ENCODE assay signal across 12 cellular contexts in the genomic region with DNA sequence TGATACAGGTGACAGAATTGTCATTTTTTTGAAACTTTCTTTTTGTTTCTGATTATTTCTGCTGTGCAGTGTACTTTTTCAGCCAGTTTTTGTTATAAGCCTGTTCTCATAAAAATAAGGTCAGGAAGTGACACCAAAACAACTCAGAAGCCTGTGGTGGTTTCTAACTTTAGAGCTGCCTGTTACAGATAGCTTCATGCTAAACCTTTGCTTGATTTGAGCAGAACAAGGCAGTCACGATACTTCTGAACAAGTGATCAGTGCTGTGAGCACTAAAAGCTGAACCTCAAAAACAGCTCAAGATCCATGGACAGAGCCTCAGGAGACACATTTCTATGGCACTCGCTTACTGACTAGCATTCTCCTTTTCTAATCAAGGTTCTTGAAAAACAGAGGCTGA.
A peak's percentile ranks its signal among the peaks of the same experiment; 100 is the strongest.
DNase-seq lines count a peak whose midpoint lies in the region; ATAC-seq and TF ChIP-seq lines count a peak whose summit lies in the region.
"Had no signal": no experiment of that assay in that cellular context is flagged by ENCODE, and none has a peak within 500 bp of the region (broad histone marks: within the 10 kb centered on the region; RNA-seq: fewer than 3 reads in every experiment).

No MANE protein-coding gene starts in this region.

- peak overlapping the region; percentile 90 for H3K27ac Mint-ChIP-seq in activated naive CD4-positive, alpha-beta T cell treated with anti-CD3 and anti-CD28 coated beads, Interleukin-2, amount 10 ng/mL, durations not matched to agents 7 days and 5 days
- peak overlapping the region; percentile 95 for H3K27ac Mint-ChIP-seq in activated naive CD8-positive, alpha-beta T cell
- no peak overlapping the region for H3K27ac Mint-ChIP-seq in chondrocyte (ENCODE audit: unreplicated experiment)
- H3K27ac Mint-ChIP-seq: GM23338, nephron had no signal

- peak; percentile 42 for DNase-seq in activated naive CD4-positive, alpha-beta T cell treated with anti-CD3 and anti-CD28 coated beads, Interleukin-2, amount 10 ng/mL, durations not matched to agents 7 days and 5 days
- no peak for DNase-seq in activated naive CD4-positive, alpha-beta T cell (lab: John Stamatoyannopoulos, UW)
- DNase-seq in stimulated activated naive CD8-positive, alpha-beta T cell treated with anti-CD3 and anti-CD28 coated beads, Interleukin-15, Interleukin-2, amounts not matched to agents 100 U/mL and 50 U/mL, for 24 hours, result no peak
- DNase-seq in 8988T, result no peak
- no peak for DNase-seq in effector CD4-positive, alpha-beta T cell
- no peak for DNase-seq in chondrocyte (ENCODE audit: low spot score)
- DNase-seq: KG1 had no signal

- H3K9me3 Mint-ChIP-seq in activated naive CD4-positive, alpha-beta T cell treated with anti-CD3 and anti-CD28 coated beads, Interleukin-2, amount 10 ng/mL, durations not matched to agents 7 days and 5 days, result no peaks in the 10 kb centered on the region
- no peaks in the 10 kb centered on the region for H3K9me3 Mint-ChIP-seq in activated naive CD8-positive, alpha-beta T cell (ENCODE audit: low read depth)
- H3K9me3 Mint-ChIP-seq in chondrocyte (ENCODE audit: low read depth), result no peaks in the 10 kb centered on the region
- H3K9me3 Mint-ChIP-seq: GM23338, nephron had no signal

- peaks cover 83% of the 10 kb centered on the region for H3K4me1 Mint-ChIP-seq in activated naive CD4-positive, alpha-beta T cell treated with anti-CD3 and anti-CD28 coated beads, Interleukin-2, amount 10 ng/mL, durations not matched to agents 7 days and 5 days
- H3K4me1 Mint-ChIP-seq in activated naive CD8-positive, alpha-beta T cell (ENCODE audit: low read depth), result peaks cover 88% of the 10 kb centered on the region
- H3K4me1 Mint-ChIP-seq in chondrocyte (ENCODE audit: low read depth), result peaks cover 3% of the 10 kb centered on the region

- peak; percentile 90 for ATAC-seq in HG03066 (IDR thresholded peaks at IDR 0.05; ENCODE audit: low read depth, unreplicated experiment)
- peak; percentile 28 for ATAC-seq in stimulated activated naive CD8-positive, alpha-beta T cell treated with anti-CD3 and anti-CD28 coated beads, Interleukin-15, Interleukin-2, amounts not matched to agents 100 U/mL and 50 U/mL, for 24 hours
- ATAC-seq: GM23338, Panc1 had no signal

- peak overlapping the region; percentile 60 for H3K4me3 Mint-ChIP-seq in activated naive CD4-positive, alpha-beta T cell treated with anti-CD3 and anti-CD28 coated beads, Interleukin-2, amount 10 ng/mL, durations not matched to agents 7 days and 5 days
- peak overlapping the region; percentile 68 for H3K4me3 Mint-ChIP-seq in activated naive CD8-positive, alpha-beta T cell
- no peak overlapping the region for H3K4me3 Mint-ChIP-seq in chondrocyte (ENCODE audit: unreplicated experiment)
- H3K4me3 Mint-ChIP-seq: GM23338, nephron had no signal

- no peak for TF ChIP-seq CTCF in chondrocyte (IDR thresholded peaks at IDR 0.05)

- H3K36me3 Mint-ChIP-seq in activated naive CD4-positive, alpha-beta T cell treated with anti-CD3 and anti-CD28 coated beads, Interleukin-2, amount 10 ng/mL, durations not matched to agents 7 days and 5 days, result peaks cover 46% of the 10 kb centered on the region
- peaks cover 6% of the 10 kb centered on the region for H3K36me3 Mint-ChIP-seq in activated naive CD8-positive, alpha-beta T cell
- H3K36me3 Mint-ChIP-seq in chondrocyte (ENCODE audit: low read depth), result no peaks in the 10 kb centered on the region

- no peaks in the 10 kb centered on the region for H3K27me3 Mint-ChIP-seq in activated naive CD4-positive, alpha-beta T cell treated with anti-CD3 and anti-CD28 coated beads, Interleukin-2, amount 10 ng/mL, durations not matched to agents 7 days and 5 days
- no peaks in the 10 kb centered on the region for H3K27me3 Mint-ChIP-seq in activated naive CD8-positive, alpha-beta T cell
- no peaks in the 10 kb centered on the region for H3K27me3 Mint-ChIP-seq in chondrocyte (ENCODE audit: low read depth)

- CTCF ChIA-PET in activated naive CD4-positive, alpha-beta T cell treated with anti-CD3 and anti-CD28 coated beads, Interleukin-2, amount 10 ng/mL, durations not matched to agents 7 days and 5 days (lab: Charles Lee), result interaction anchor here (0.7 to 1.0 kb wide), 2 partner anchors 8 to 15 kb away, joined by 3 read pairs; no protein-coding TSS in a partner anchor
